Comparison of ENCODE assay signal across 11 cellular contexts in genomic region chr17:45127209-45127582, GRCh38. TPM values are rescaled to one million over a fixed set of nuclear protein-coding genes. Genes with fewer than 3 reads are reported as not detected.
DNase-seq lines count a peak whose midpoint lies in the region; ATAC-seq and TF ChIP-seq lines count a peak whose summit lies in the region.
"Had no signal": no experiment of that assay in that cellular context is flagged by ENCODE, and none has a peak within 500 bp of the region (broad histone marks: within the 10 kb centered on the region; RNA-seq: fewer than 3 reads in every experiment).

No MANE protein-coding gene starts in this region.

- 71 to 93% methylated on average over 1 to 3 of the region's 8 CpGs for WGBS in esophagus squamous epithelium, 2 donors

- TF ChIP-seq CTCF in WERI-Rb-1 (IDR thresholded peaks at IDR 0.05; ENCODE audit: low read depth, low read length), result no peak
- TF ChIP-seq CTCF in esophagus squamous epithelium (IDR thresholded peaks at IDR 0.05), result no peak
- no peak for TF ChIP-seq CTCF in type B pancreatic cell (conservative IDR thresholded peaks at IDR 0.05)

- peak overlapping the region; percentile 85 for H3K27ac Mint-ChIP-seq in type B pancreatic cell
- peak overlapping the region in 1 of 9 donors; percentile 21 for H3K27ac Mint-ChIP-seq in naive thymus-derived CD4-positive, alpha-beta T cell
- H3K27ac Mint-ChIP-seq: activated CD4-positive, alpha-beta T cell treated with anti-CD3 and anti-CD28 coated beads, Interleukin-2, amount 10 ng/mL, durations not matched to agents 7 days and 5 days; CD4-positive, alpha-beta memory T cell had no signal

- intact Hi-C loops in esophagus squamous epithelium (cut with DNase I), result no loop called here
- intact Hi-C loops in naive thymus-derived CD4-positive, alpha-beta T cell (cut with micrococcal nuclease), result no loop called here

- DNase-seq in WERI-Rb-1, result no peak
- DNase-seq in esophagus squamous epithelium (lab: John Stamatoyannopoulos, UW), result no peak
- no peak for DNase-seq in type B pancreatic cell (ENCODE audit: extremely low spot score, unreplicated experiment)
- no peak for DNase-seq in naive thymus-derived CD4-positive, alpha-beta T cell
- no peak for DNase-seq in activated T-cell treated with anti-CD3 and anti-CD28 coated beads for 4 hours
- DNase-seq in NCI-H1930 (lab: John Stamatoyannopoulos, UW), result no peak
- DNase-seq: activated CD4-positive, alpha-beta T cell treated with anti-CD3 and anti-CD28 coated beads, Interleukin-2, amount 10 ng/mL, durations not matched to agents 7 days and 5 days; CD4-positive, alpha-beta memory T cell; stimulated activated naive CD8-positive, alpha-beta T cell treated with anti-CD3 and anti-CD28 coated beads, Interleukin-15, Interleukin-2, amounts not matched to agents 100 U/mL and 50 U/mL, for 24 hours had no signal

- H3K27me3 ChIP-seq in WERI-Rb-1 (ENCODE audit: insufficient read depth, low read depth, severe bottlenecking) (no peaks in the 10 kb centered on the region), esophagus squamous epithelium (no peaks in the 10 kb centered on the region), muscle layer of colon (ENCODE audit: control insufficient read depth in 1 of 2, insufficient read depth in 2 of 2, low read length in 2 of 2) (no peaks in the 10 kb centered on the region)
- H3K27me3 ChIP-seq in naive thymus-derived CD4-positive, alpha-beta T cell (ENCODE audit: control insufficient read depth in 2 of 2, insufficient read depth in 2 of 2, low read length in 2 of 2), result no peaks in the 10 kb centered on the region

- H3K9ac ChIP-seq in muscle layer of colon (ENCODE audit: low read length), result no peak overlapping the region

- no peaks in the 10 kb centered on the region for H3K36me3 Mint-ChIP-seq in type B pancreatic cell
- H3K36me3 Mint-ChIP-seq in naive thymus-derived CD4-positive, alpha-beta T cell, result no peaks in the 10 kb centered on the region
- H3K36me3 Mint-ChIP-seq: CD4-positive, alpha-beta memory T cell had no signal

- H3K27ac ChIP-seq in WERI-Rb-1 (peak overlapping the region; percentile 84), esophagus squamous epithelium (peak overlapping the region; percentile 85 to 99 (median 94)), muscle layer of colon (ENCODE audit: low read depth, low read length) (peak overlapping the region; percentile 82)
- H3K27ac ChIP-seq in naive thymus-derived CD4-positive, alpha-beta T cell (ENCODE audit: low read depth, low read length), result no peak overlapping the region

- POLR2A ChIA-PET in naive thymus-derived CD4-positive, alpha-beta T cell (lab: Charles Lee), result no interaction called here

- H3K4me3 Mint-ChIP-seq in type B pancreatic cell, result no peak overlapping the region
- no peak overlapping the region for H3K4me3 Mint-ChIP-seq in naive thymus-derived CD4-positive, alpha-beta T cell
- H3K4me3 Mint-ChIP-seq: activated CD4-positive, alpha-beta T cell treated with anti-CD3 and anti-CD28 coated beads, Interleukin-2, amount 10 ng/mL, durations not matched to agents 7 days and 5 days had no signal

- H3K36me3 ChIP-seq in WERI-Rb-1 (peaks cover 4% of the 10 kb centered on the region; the same call in 1 of the 2 replicates), esophagus squamous epithelium (no peaks in the 10 kb centered on the region), muscle layer of colon (ENCODE audit: insufficient read depth, low read length) (no peaks in the 10 kb centered on the region)
- no peaks in the 10 kb centered on the region for H3K36me3 ChIP-seq in naive thymus-derived CD4-positive, alpha-beta T cell (ENCODE audit: control insufficient read depth in 2 of 3, insufficient read depth in 3 of 3, low read length in 3 of 3)

- TF ChIP-seq POLR2A in esophagus squamous epithelium (IDR thresholded peaks at IDR 0.05), result no peak

- no peaks in the 10 kb centered on the region for H3K9me3 ChIP-seq in WERI-Rb-1 (ENCODE audit: severe bottlenecking)
- H3K9me3 ChIP-seq in esophagus squamous epithelium, result no peaks in the 10 kb centered on the region
- H3K9me3 ChIP-seq in muscle layer of colon (ENCODE audit: low read length), result no peaks in the 10 kb centered on the region
- no peaks in the 10 kb centered on the region for H3K9me3 ChIP-seq in naive thymus-derived CD4-positive, alpha-beta T cell (ENCODE audit: control insufficient read depth in 2 of 3, low read length in 3 of 3)

- H3K4me1 Mint-ChIP-seq in type B pancreatic cell (ENCODE audit: unreplicated experiment), result peaks cover 28% of the 10 kb centered on the region
- peaks cover 0 to 4% (median 0%) of the 10 kb centered on the region in 7 donors for H3K4me1 Mint-ChIP-seq in naive thymus-derived CD4-positive, alpha-beta T cell
- H3K4me1 Mint-ChIP-seq: activated CD4-positive, alpha-beta T cell treated with anti-CD3 and anti-CD28 coated beads, Interleukin-2, amount 10 ng/mL, durations not matched to agents 7 days and 5 days had no signal

- ATAC-seq in naive thymus-derived CD4-positive, alpha-beta T cell, result no peak
- no peak for ATAC-seq in GM19324 (IDR thresholded peaks at IDR 0.05; ENCODE audit: low FRiP score, unreplicated experiment)
- ATAC-seq: stimulated activated naive CD8-positive, alpha-beta T cell treated with anti-CD3 and anti-CD28 coated beads, Interleukin-15, Interleukin-2, amounts not matched to agents 100 U/mL and 50 U/mL, for 24 hours had no signal

- H3K27me3 Mint-ChIP-seq in type B pancreatic cell, result no peaks in the 10 kb centered on the region
- peaks cover 0 to 17% (median 0%) of the 10 kb centered on the region in 5 donors for H3K27me3 Mint-ChIP-seq in naive thymus-derived CD4-positive, alpha-beta T cell
- H3K27me3 Mint-ChIP-seq: CD4-positive, alpha-beta memory T cell had no signal

- H3K4me1 ChIP-seq in esophagus squamous epithelium (peaks cover 56 to 89% (median 67%) of the 10 kb centered on the region in 3 donors), muscle layer of colon (ENCODE audit: insufficient read depth, low read length) (peaks cover 64% of the 10 kb centered on the region)
- H3K4me1 ChIP-seq in naive thymus-derived CD4-positive, alpha-beta T cell (ENCODE audit: control insufficient read depth in 2 of 2, insufficient read depth in 2 of 2, low read length in 2 of 2), result no peaks in the 10 kb centered on the region

- H3K9me3 Mint-ChIP-seq in type B pancreatic cell, result no peaks in the 10 kb centered on the region
- H3K9me3 Mint-ChIP-seq in naive thymus-derived CD4-positive, alpha-beta T cell, result no peaks in the 10 kb centered on the region
- H3K9me3 Mint-ChIP-seq: activated CD4-positive, alpha-beta T cell treated with anti-CD3 and anti-CD28 coated beads, Interleukin-2, amount 10 ng/mL, durations not matched to agents 7 days and 5 days; CD4-positive, alpha-beta memory T cell had no signal

- no peak overlapping the region for H3K4me3 ChIP-seq in WERI-Rb-1 (ENCODE audit: low read depth, low read length)
- peak overlapping the region in 1 of 4 donors; percentile 46 for H3K4me3 ChIP-seq in esophagus squamous epithelium
- H3K4me3 ChIP-seq in muscle layer of colon (ENCODE audit: low read depth in 1 of 2, low read length in 2 of 2), result peak overlapping the region in 1 of 2 donors; percentile 34
- H3K4me3 ChIP-seq in naive thymus-derived CD4-positive, alpha-beta T cell (ENCODE audit: low read length), result no peak overlapping the region

- CTCF ChIA-PET in naive thymus-derived CD4-positive, alpha-beta T cell (lab: Charles Lee), result interaction anchor here (0.6 to 1.1 kb wide), 2 partner anchors 8 to 30 kb away, joined by 3 to 5 read pairs; partner anchors contain the start of gene ACBD4

RNA-seq across cellular contexts. Expression of gene PLCD3, which starts 5.1 kb away (rescaled TPM):
- 100 to 1,000 TPM in 1 of 4 donors, 10 to 100 TPM in 3; 16.3 to 105 (median 20.5) TPM for total RNA-seq in esophagus squamous epithelium
- total RNA-seq in type B pancreatic cell (ENCODE audit: low replicate concordance), result 45.8 and 56.1 TPM in 2 replicates
- 1 to 10 TPM; 2.0 to 5.1 (median 3.2) TPM for total RNA-seq in naive thymus-derived CD4-positive, alpha-beta T cell
- under 1 TPM in 1 of 2 donors, not detected in 1; 0.21 TPM for polyA plus RNA-seq in naive thymus-derived CD4-positive, alpha-beta T cell

RNA-seq across cellular contexts. Expression of gene ACBD4, which starts 8.3 kb away (rescaled TPM):
- total RNA-seq in esophagus squamous epithelium, result 1 to 10 TPM; 1.7 to 6.9 (median 4.5) TPM
- 9.8 and 11.5 TPM in 2 replicates for total RNA-seq in type B pancreatic cell (ENCODE audit: low replicate concordance)
- 10 to 100 TPM; 17.9 to 59.5 (median 31.3) TPM for total RNA-seq in naive thymus-derived CD4-positive, alpha-beta T cell
- 10 to 100 TPM; 12.3 to 13.9 TPM for polyA plus RNA-seq in naive thymus-derived CD4-positive, alpha-beta T cell

RNA-seq across cellular contexts. Expression of gene HEXIM1, which starts 21.1 kb away (rescaled TPM):
- 10 to 100 TPM; 19.8 to 28.4 (median 25.3) TPM for total RNA-seq in esophagus squamous epithelium
- 27.5 and 34.5 TPM in 2 replicates for total RNA-seq in type B pancreatic cell (ENCODE audit: low replicate concordance)
- 10 to 100 TPM; 28.5 to 41.3 (median 37.6) TPM for total RNA-seq in naive thymus-derived CD4-positive, alpha-beta T cell
- polyA plus RNA-seq in naive thymus-derived CD4-positive, alpha-beta T cell, result 1 to 10 TPM; 5.1 to 6.1 TPM

RNA-seq across cellular contexts. Expression of gene HEXIM2, which starts 34.5 kb away (rescaled TPM):
- total RNA-seq in esophagus squamous epithelium (1 to 10 TPM; 1.7 to 9.0 (median 4.9) TPM), type B pancreatic cell (ENCODE audit: low replicate concordance) (5.3 and 11.5 TPM in 2 replicates)
- 1 to 10 TPM; 2.2 to 8.2 (median 3.4) TPM for total RNA-seq in naive thymus-derived CD4-positive, alpha-beta T cell
- polyA plus RNA-seq in naive thymus-derived CD4-positive, alpha-beta T cell, result 1 to 10 TPM; 2.4 to 3.2 TPM
